Comparison of ENCODE assay signal across 17 cellular contexts in genomic region chr1:39469150-39469549, GRCh38. TPM values are rescaled to one million over a fixed set of nuclear protein-coding genes. Genes with fewer than 3 reads are reported as not detected.
"Had no signal": no experiment of that assay in that cellular context is flagged by ENCODE, and none has a peak within 500 bp of the region (broad histone marks: within the 10 kb centered on the region; RNA-seq: fewer than 3 reads in every experiment).

No MANE protein-coding gene starts in this region.

- H3K27ac Mint-ChIP-seq: activated CD4-positive, alpha-beta memory T cell treated with anti-CD3 and anti-CD28 coated beads, Interleukin-2, amount 10 ng/mL, durations not matched to agents 7 days and 5 days; T-helper 1 cell treated with Interleukin-12 subunit alpha and Interleukin-12 subunit beta and Interleukin-4 antibody, amounts not matched to agents 30 μg/mL and 1 μg/mL, for 36 hours; type B pancreatic cell had no signal

- H3K9me3 Mint-ChIP-seq: activated CD4-positive, alpha-beta memory T cell treated with anti-CD3 and anti-CD28 coated beads, Interleukin-2, amount 10 ng/mL, durations not matched to agents 7 days and 5 days; activated T-helper 1 cell treated with anti-CD3 and anti-CD28 coated beads, Interleukin-12 subunit alpha, Interleukin-12 subunit beta, Interleukin-2, Interleukin-4 antibody, amounts not matched to agents 30 ng/mL and 10 ng/mL and 1 ng/mL, durations not matched to agents 14 hours and 24 hours and 36 hours; T-helper 1 cell treated with Interleukin-12 subunit alpha and Interleukin-12 subunit beta and Interleukin-4 antibody, amounts not matched to agents 30 μg/mL and 1 μg/mL, for 36 hours; type B pancreatic cell had no signal

- DNase-seq: activated CD4-positive, alpha-beta memory T cell treated with anti-CD3 and anti-CD28 coated beads, Interleukin-2, amount 10 ng/mL, durations not matched to agents 7 days and 5 days; activated CD4-positive, alpha-beta T cell treated with anti-CD3 and anti-CD28 coated beads for 4 hours; anterior cingulate cortex; cerebellar nuclear complex; dermis blood vessel endothelial cell; heart right ventricle; midbrain; posterior cingulate gyrus; stimulated activated CD4-positive, alpha-beta T cell treated with anti-CD3 and anti-CD28 coated beads, Interleukin-2, amount 100 ng/mL, for 48 hours; stimulated activated naive CD4-positive, alpha-beta T cell treated with Interleukin-2 at 50 U/mL for 16 hours had no signal

- H3K4me3 Mint-ChIP-seq: activated CD4-positive, alpha-beta memory T cell treated with anti-CD3 and anti-CD28 coated beads, Interleukin-2, amount 10 ng/mL, durations not matched to agents 7 days and 5 days; activated T-helper 1 cell treated with anti-CD3 and anti-CD28 coated beads, Interleukin-12 subunit alpha, Interleukin-12 subunit beta, Interleukin-2, Interleukin-4 antibody, amounts not matched to agents 30 ng/mL and 10 ng/mL and 1 ng/mL, durations not matched to agents 14 hours and 24 hours and 36 hours; T-helper 1 cell treated with Interleukin-12 subunit alpha and Interleukin-12 subunit beta and Interleukin-4 antibody, amounts not matched to agents 30 μg/mL and 1 μg/mL, for 36 hours; type B pancreatic cell had no signal

- H3K9me3 ChIP-seq: gastroesophageal sphincter, heart right ventricle, neutrophil, right atrium auricular region, suprapubic skin had no signal

- ATAC-seq: gastroesophageal sphincter had no signal

- H3K27me3 Mint-ChIP-seq: activated CD4-positive, alpha-beta memory T cell treated with anti-CD3 and anti-CD28 coated beads, Interleukin-2, amount 10 ng/mL, durations not matched to agents 7 days and 5 days; type B pancreatic cell had no signal

- H3K4me1 Mint-ChIP-seq: activated CD4-positive, alpha-beta memory T cell treated with anti-CD3 and anti-CD28 coated beads, Interleukin-2, amount 10 ng/mL, durations not matched to agents 7 days and 5 days had no signal

RNA-seq across cellular contexts. Expression of gene BMP8A, which starts 22.3 kb away (rescaled TPM):
- total RNA-seq: activated CD4-positive, alpha-beta memory T cell treated with anti-CD3 and anti-CD28 coated beads, Interleukin-2, amount 10 ng/mL, durations not matched to agents 7 days and 5 days; activated T-helper 1 cell treated with anti-CD3 and anti-CD28 coated beads, Interleukin-12 subunit alpha, Interleukin-12 subunit beta, Interleukin-2, Interleukin-4 antibody, amounts not matched to agents 30 ng/mL and 10 ng/mL and 1 ng/mL, durations not matched to agents 14 hours and 24 hours and 36 hours had no signal
